Comparison of ENCODE assay signal across 1 cellular context in the genomic region with DNA sequence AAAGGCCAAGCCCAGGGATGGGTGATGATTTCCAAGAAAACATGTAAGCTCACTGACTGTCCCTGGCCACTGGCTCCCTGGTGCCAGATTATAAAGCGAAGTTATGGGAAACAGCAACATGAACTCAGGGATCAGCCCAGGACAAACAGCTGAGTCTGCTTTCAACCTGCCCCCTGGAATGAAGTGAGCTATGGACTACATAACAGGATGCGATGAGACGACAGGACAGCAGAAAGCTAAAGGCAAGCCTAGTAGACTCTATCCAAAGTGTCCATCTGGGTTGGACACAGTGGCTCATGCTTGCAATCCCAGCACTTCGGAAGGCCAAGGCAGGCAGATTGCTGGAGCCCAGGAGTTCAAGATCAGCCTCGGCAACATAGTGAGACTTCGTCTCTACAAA.
TF ChIP-seq lines count a peak whose summit lies in the region.

No MANE protein-coding gene starts in this region.

TF ChIP-seq in HepG2, 621 proteins besides CTCF, POLR2A, EP300 and RAD21 (continued from another document and continues in another):
- TF ChIP-seq RBM22 (optimal IDR thresholded peaks at IDR 0.05; ENCODE audit: low read length) = no peak
- no peak for TF ChIP-seq ZNF549 (CRISPR knock-in tag; IDR thresholded peaks at IDR 0.05)
- TF ChIP-seq ZNF782 (CRISPR knock-in tag; IDR thresholded peaks at IDR 0.05; ENCODE audit: borderline replicate concordance) = no peak
- no peak for TF ChIP-seq SRF (IDR thresholded peaks at IDR 0.05; ENCODE audit: low read depth, low read length)
- peak; percentile 19; the same call in 1 of the 2 replicates for TF ChIP-seq FOXK2 (IDR thresholded peaks at IDR 0.05)
- no peak for TF ChIP-seq ZBTB1 (CRISPR knock-in tag; IDR thresholded peaks at IDR 0.05; ENCODE audit: borderline replicate concordance)
- TF ChIP-seq, protein P1, sequence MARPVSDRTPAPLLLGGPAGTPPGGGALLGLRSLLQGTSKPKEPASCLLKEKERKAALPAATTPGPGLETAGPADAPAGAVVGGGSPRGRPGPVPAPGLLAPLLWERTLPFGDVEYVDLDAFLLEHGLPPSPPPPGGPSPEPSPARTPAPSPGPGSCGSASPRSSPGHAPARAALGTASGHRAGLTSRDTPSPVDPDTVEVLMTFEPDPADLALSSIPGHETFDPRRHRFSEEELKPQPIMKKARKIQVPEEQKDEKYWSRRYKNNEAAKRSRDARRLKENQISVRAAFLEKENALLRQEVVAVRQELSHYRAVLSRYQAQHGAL (CRISPR knock-in tag; IDR thresholded peaks at IDR 0.05; ENCODE audit: not compliant biosample characterization) = no peak
- no peak for TF ChIP-seq KDM3A (CRISPR knock-in tag; IDR thresholded peaks at IDR 0.05; ENCODE audit: low read depth)
- TF ChIP-seq, protein P2, sequence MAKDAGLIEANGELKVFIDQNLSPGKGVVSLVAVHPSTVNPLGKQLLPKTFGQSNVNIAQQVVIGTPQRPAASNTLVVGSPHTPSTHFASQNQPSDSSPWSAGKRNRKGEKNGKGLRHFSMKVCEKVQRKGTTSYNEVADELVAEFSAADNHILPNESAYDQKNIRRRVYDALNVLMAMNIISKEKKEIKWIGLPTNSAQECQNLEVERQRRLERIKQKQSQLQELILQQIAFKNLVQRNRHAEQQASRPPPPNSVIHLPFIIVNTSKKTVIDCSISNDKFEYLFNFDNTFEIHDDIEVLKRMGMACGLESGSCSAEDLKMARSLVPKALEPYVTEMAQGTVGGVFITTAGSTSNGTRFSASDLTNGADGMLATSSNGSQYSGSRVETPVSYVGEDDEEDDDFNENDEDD (CRISPR knock-in tag; IDR thresholded peaks at IDR 0.05; ENCODE audit: borderline replicate concordance) = no peak
- TF ChIP-seq, protein P3, sequence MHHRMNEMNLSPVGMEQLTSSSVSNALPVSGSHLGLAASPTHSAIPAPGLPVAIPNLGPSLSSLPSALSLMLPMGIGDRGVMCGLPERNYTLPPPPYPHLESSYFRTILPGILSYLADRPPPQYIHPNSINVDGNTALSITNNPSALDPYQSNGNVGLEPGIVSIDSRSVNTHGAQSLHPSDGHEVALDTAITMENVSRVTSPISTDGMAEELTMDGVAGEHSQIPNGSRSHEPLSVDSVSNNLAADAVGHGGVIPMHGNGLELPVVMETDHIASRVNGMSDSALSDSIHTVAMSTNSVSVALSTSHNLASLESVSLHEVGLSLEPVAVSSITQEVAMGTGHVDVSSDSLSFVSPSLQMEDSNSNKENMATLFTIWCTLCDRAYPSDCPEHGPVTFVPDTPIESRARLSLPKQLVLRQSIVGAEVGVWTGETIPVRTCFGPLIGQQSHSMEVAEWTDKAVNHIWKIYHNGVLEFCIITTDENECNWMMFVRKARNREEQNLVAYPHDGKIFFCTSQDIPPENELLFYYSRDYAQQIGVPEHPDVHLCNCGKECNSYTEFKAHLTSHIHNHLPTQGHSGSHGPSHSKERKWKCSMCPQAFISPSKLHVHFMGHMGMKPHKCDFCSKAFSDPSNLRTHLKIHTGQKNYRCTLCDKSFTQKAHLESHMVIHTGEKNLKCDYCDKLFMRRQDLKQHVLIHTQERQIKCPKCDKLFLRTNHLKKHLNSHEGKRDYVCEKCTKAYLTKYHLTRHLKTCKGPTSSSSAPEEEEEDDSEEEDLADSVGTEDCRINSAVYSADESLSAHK (CRISPR knock-in tag; IDR thresholded peaks at IDR 0.05; ENCODE audit: borderline replicate concordance) = no peak
- no peak for TF ChIP-seq CC2D1A (CRISPR knock-in tag; IDR thresholded peaks at IDR 0.05)
- TF ChIP-seq, protein P4, sequence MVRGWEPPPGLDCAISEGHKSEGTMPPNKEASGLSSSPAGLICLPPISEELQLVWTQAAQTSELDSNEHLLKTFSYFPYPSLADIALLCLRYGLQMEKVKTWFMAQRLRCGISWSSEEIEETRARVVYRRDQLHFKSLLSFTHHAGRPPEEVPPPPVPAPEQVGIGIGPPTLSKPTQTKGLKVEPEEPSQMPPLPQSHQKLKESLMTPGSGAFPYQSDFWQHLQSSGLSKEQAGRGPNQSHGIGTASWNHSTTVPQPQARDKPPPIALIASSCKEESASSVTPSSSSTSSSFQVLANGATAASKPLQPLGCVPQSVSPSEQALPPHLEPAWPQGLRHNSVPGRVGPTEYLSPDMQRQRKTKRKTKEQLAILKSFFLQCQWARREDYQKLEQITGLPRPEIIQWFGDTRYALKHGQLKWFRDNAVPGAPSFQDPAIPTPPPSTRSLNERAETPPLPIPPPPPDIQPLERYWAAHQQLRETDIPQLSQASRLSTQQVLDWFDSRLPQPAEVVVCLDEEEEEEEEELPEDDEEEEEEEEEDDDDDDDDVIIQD (CRISPR knock-in tag; IDR thresholded peaks at IDR 0.05; ENCODE audit: low read depth) = peak; percentile 49; the same call in 1 of the 2 replicates
- TF ChIP-seq, protein P5, sequence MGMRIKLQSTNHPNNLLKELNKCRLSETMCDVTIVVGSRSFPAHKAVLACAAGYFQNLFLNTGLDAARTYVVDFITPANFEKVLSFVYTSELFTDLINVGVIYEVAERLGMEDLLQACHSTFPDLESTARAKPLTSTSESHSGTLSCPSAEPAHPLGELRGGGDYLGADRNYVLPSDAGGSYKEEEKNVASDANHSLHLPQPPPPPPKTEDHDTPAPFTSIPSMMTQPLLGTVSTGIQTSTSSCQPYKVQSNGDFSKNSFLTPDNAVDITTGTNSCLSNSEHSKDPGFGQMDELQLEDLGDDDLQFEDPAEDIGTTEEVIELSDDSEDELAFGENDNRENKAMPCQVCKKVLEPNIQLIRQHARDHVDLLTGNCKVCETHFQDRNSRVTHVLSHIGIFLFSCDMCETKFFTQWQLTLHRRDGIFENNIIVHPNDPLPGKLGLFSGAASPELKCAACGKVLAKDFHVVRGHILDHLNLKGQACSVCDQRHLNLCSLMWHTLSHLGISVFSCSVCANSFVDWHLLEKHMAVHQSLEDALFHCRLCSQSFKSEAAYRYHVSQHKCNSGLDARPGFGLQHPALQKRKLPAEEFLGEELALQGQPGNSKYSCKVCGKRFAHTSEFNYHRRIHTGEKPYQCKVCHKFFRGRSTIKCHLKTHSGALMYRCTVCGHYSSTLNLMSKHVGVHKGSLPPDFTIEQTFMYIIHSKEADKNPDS (CRISPR knock-in tag; IDR thresholded peaks at IDR 0.05) = 0 out of 2 replicates have a peak, but pooled peaks have one; percentile 58
- TF ChIP-seq SMAD9 (CRISPR knock-in tag; IDR thresholded peaks at IDR 0.05) = no peak
- no peak for TF ChIP-seq MLLT10 (CRISPR knock-in tag; IDR thresholded peaks at IDR 0.05)
- no peak for TF ChIP-seq MAZ (IDR thresholded peaks at IDR 0.05; ENCODE audit: borderline replicate concordance, low read depth, low read length)
- TF ChIP-seq MAZ (CRISPR knock-in tag; IDR thresholded peaks at IDR 0.05; ENCODE audit: low read depth) = no peak
- TF ChIP-seq ZNF746 (CRISPR knock-in tag; IDR thresholded peaks at IDR 0.05) = no peak
- TF ChIP-seq, protein P6, sequence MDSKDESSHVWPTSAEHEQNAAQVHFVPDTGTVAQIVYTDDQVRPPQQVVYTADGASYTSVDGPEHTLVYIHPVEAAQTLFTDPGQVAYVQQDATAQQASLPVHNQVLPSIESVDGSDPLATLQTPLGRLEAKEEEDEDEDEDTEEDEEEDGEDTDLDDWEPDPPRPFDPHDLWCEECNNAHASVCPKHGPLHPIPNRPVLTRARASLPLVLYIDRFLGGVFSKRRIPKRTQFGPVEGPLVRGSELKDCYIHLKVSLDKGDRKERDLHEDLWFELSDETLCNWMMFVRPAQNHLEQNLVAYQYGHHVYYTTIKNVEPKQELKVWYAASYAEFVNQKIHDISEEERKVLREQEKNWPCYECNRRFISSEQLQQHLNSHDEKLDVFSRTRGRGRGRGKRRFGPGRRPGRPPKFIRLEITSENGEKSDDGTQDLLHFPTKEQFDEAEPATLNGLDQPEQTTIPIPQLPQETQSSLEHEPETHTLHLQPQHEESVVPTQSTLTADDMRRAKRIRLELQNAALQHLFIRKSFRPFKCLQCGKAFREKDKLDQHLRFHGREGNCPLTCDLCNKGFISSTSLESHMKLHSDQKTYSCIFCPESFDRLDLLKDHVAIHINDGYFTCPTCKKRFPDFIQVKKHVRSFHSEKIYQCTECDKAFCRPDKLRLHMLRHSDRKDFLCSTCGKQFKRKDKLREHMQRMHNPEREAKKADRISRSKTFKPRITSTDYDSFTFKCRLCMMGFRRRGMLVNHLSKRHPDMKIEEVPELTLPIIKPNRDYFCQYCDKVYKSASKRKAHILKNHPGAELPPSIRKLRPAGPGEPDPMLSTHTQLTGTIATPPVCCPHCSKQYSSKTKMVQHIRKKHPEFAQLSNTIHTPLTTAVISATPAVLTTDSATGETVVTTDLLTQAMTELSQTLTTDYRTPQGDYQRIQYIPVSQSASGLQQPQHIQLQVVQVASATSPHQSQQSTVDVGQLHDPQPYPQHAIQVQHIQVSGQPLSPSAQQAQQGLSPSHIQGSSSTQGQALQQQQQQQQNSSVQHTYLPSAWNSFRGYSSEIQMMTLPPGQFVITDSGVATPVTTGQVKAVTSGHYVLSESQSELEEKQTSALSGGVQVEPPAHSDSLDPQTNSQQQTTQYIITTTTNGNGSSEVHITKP (CRISPR knock-in tag; IDR thresholded peaks at IDR 0.05; ENCODE audit: low read depth) = no peak
- peak; percentile 45; the same call in 1 of the 2 replicates for TF ChIP-seq MIER2 (CRISPR knock-in tag; IDR thresholded peaks at IDR 0.05)
- no peak for TF ChIP-seq ZSCAN30 (CRISPR knock-in tag; IDR thresholded peaks at IDR 0.05)
- peak; percentile 34; the same call in 1 of the 2 replicates for TF ChIP-seq ZNF598 (CRISPR knock-in tag; IDR thresholded peaks at IDR 0.05; ENCODE audit: borderline replicate concordance)
- peak; percentile 74 for TF ChIP-seq IRF2 (CRISPR knock-in tag; IDR thresholded peaks at IDR 0.05)
- no peak for TF ChIP-seq NFKBIZ (CRISPR knock-in tag; IDR thresholded peaks at IDR 0.05)
- TF ChIP-seq, protein P7, sequence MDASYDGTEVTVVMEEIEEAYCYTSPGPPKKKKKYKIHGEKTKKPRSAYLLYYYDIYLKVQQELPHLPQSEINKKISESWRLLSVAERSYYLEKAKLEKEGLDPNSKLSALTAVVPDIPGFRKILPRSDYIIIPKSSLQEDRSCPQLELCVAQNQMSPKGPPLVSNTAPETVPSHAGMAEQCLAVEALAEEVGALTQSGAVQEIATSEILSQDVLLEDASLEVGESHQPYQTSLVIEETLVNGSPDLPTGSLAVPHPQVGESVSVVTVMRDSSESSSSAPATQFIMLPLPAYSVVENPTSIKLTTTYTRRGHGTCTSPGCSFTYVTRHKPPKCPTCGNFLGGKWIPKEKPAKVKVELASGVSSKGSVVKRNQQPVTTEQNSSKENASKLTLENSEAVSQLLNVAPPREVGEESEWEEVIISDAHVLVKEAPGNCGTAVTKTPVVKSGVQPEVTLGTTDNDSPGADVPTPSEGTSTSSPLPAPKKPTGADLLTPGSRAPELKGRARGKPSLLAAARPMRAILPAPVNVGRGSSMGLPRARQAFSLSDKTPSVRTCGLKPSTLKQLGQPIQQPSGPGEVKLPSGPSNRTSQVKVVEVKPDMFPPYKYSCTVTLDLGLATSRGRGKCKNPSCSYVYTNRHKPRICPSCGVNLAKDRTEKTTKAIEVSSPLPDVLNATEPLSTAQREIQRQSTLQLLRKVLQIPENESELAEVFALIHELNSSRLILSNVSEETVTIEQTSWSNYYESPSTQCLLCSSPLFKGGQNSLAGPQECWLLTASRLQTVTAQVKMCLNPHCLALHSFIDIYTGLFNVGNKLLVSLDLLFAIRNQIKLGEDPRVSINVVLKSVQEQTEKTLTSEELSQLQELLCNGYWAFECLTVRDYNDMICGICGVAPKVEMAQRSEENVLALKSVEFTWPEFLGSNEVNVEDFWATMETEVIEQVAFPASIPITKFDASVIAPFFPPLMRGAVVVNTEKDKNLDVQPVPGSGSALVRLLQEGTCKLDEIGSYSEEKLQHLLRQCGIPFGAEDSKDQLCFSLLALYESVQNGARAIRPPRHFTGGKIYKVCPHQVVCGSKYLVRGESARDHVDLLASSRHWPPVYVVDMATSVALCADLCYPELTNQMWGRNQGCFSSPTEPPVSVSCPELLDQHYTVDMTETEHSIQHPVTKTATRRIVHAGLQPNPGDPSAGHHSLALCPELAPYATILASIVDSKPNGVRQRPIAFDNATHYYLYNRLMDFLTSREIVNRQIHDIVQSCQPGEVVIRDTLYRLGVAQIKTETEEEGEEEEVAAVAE (CRISPR knock-in tag; IDR thresholded peaks at IDR 0.05; ENCODE audit: borderline replicate concordance) = no peak
- TF ChIP-seq SRSF4 (IDR thresholded peaks at IDR 0.05; ENCODE audit: low read depth, low read length, poor library complexity, severe bottlenecking) = no peak
- no peak for TF ChIP-seq ZNF720 (CRISPR knock-in tag; IDR thresholded peaks at IDR 0.05)
- peak; percentile 83 for TF ChIP-seq RXRA (CRISPR knock-in tag; IDR thresholded peaks at IDR 0.05)
- TF ChIP-seq DMAP1 (CRISPR knock-in tag; IDR thresholded peaks at IDR 0.05) = no peak
- TF ChIP-seq, protein P8, sequence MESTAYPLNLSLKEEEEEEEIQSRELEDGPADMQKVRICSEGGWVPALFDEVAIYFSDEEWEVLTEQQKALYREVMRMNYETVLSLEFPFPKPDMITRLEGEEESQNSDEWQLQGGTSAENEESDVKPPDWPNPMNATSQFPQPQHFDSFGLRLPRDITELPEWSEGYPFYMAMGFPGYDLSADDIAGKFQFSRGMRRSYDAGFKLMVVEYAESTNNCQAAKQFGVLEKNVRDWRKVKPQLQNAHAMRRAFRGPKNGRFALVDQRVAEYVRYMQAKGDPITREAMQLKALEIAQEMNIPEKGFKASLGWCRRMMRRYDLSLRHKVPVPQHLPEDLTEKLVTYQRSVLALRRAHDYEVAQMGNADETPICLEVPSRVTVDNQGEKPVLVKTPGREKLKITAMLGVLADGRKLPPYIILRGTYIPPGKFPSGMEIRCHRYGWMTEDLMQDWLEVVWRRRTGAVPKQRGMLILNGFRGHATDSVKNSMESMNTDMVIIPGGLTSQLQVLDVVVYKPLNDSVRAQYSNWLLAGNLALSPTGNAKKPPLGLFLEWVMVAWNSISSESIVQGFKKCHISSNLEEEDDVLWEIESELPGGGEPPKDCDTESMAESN (CRISPR knock-in tag; conservative IDR thresholded peaks at IDR 0.05) = no peak
- TF ChIP-seq, protein P9, sequence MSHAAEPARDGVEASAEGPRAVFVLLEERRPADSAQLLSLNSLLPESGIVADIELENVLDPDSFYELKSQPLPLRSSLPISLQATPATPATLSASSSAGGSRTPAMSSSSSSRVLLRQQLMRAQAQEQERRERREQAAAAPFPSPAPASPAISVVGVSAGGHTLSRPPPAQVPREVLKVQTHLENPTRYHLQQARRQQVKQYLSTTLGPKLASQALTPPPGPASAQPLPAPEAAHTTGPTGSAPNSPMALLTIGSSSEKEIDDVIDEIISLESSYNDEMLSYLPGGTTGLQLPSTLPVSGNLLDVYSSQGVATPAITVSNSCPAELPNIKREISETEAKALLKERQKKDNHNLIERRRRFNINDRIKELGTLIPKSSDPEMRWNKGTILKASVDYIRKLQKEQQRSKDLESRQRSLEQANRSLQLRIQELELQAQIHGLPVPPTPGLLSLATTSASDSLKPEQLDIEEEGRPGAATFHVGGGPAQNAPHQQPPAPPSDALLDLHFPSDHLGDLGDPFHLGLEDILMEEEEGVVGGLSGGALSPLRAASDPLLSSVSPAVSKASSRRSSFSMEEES (CRISPR knock-in tag; IDR thresholded peaks at IDR 0.05) = 0 out of 2 replicates have a peak, but pooled peaks have one; percentile 19
- TF ChIP-seq RFXANK (CRISPR knock-in tag; IDR thresholded peaks at IDR 0.05) = no peak
- no peak for TF ChIP-seq ZNF232 (CRISPR knock-in tag; IDR thresholded peaks at IDR 0.05; ENCODE audit: borderline replicate concordance)
- TF ChIP-seq SALL1 (CRISPR knock-in tag; IDR thresholded peaks at IDR 0.05) = peak; percentile 65
- TF ChIP-seq, protein P10, sequence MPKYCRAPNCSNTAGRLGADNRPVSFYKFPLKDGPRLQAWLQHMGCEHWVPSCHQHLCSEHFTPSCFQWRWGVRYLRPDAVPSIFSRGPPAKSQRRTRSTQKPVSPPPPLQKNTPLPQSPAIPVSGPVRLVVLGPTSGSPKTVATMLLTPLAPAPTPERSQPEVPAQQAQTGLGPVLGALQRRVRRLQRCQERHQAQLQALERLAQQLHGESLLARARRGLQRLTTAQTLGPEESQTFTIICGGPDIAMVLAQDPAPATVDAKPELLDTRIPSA (CRISPR knock-in tag; IDR thresholded peaks at IDR 0.05; ENCODE audit: borderline replicate concordance) = no peak
- TF ChIP-seq HDAC6 (IDR thresholded peaks at IDR 0.05; ENCODE audit: low read depth, low read length) = no peak
- TF ChIP-seq ZBTB7B (CRISPR knock-in tag; IDR thresholded peaks at IDR 0.05) = no peak
- TF ChIP-seq ZNF451 (CRISPR knock-in tag; IDR thresholded peaks at IDR 0.05) = no peak
